In the genomic region with DNA sequence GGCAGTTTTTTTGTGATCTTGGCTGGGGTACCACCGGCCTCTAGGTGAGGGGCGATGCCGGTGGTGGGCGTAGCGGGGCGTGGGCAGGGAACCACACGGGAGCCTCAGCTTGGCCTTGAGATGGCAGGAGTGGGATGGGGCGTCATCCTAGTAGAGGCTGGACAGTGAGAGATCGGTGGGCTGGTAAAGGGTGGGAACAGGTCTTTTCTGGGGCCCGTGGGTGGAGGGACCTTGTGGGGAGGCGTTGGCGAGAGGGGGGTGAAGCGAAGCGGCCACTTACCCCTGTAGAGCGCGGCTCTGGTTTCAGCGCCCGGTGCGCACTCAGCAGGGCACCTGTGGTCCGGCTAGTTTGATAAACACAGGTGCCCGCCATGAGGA, we compare ENCODE assay signal across 9 cellular contexts. TPM values are rescaled to one million over a fixed set of nuclear protein-coding genes. Genes with fewer than 3 reads are reported as not detected.
DNase-seq lines count a peak whose midpoint lies in the region; ATAC-seq and TF ChIP-seq lines count a peak whose summit lies in the region.
"Had no signal": no experiment of that assay in that cellular context is flagged by ENCODE, and none has a peak within 500 bp of the region (broad histone marks: within the 10 kb centered on the region; RNA-seq: fewer than 3 reads in every experiment).

No MANE protein-coding gene starts in this region.

- in situ Hi-C loops in G401 (cut with HindIII; ENCODE audit: low sequenced_read_pairs) = no loop called here

- peaks cover 61% of the 10 kb centered on the region for H3K4me1 Mint-ChIP-seq in activated naive CD4-positive, alpha-beta T cell treated with anti-CD3 and anti-CD28 coated beads for 36 hours (ENCODE audit: low read depth)
- H3K4me1 Mint-ChIP-seq in activated naive CD8-positive, alpha-beta T cell treated with anti-CD3 and anti-CD28 coated beads for 36 hours = peaks cover 30% of the 10 kb centered on the region

- no peak for TF ChIP-seq POLR2A in tibial nerve (IDR thresholded peaks at IDR 0.05)

- H3K4me3 Mint-ChIP-seq in activated naive CD4-positive, alpha-beta T cell treated with anti-CD3 and anti-CD28 coated beads for 36 hours = peak overlapping the region; percentile 43
- H3K4me3 Mint-ChIP-seq in activated naive CD8-positive, alpha-beta T cell treated with anti-CD3 and anti-CD28 coated beads for 36 hours = peak overlapping the region; percentile 75

- intact Hi-C loops in activated naive CD4-positive, alpha-beta T cell treated with anti-CD3 and anti-CD28 coated beads for 36 hours (cut with micrococcal nuclease) = loop anchor here (2.0 kb wide), 1 partner anchor 68 kb away; no protein-coding TSS in a partner anchor
- intact Hi-C loops in left colon (cut with DNase I, micrococcal nuclease) = no loop called here

- H3K27ac ChIP-seq in tibial nerve = peak overlapping the region; percentile 44 to 92 (median 86)

- H3K36me3 Mint-ChIP-seq in activated naive CD4-positive, alpha-beta T cell treated with anti-CD3 and anti-CD28 coated beads for 36 hours (ENCODE audit: low read depth) = no peaks in the 10 kb centered on the region
- peaks cover 14% of the 10 kb centered on the region for H3K36me3 Mint-ChIP-seq in activated naive CD8-positive, alpha-beta T cell treated with anti-CD3 and anti-CD28 coated beads for 36 hours

- H3K27ac Mint-ChIP-seq in activated naive CD4-positive, alpha-beta T cell treated with anti-CD3 and anti-CD28 coated beads for 36 hours = no peak overlapping the region
- peak overlapping the region; percentile 4 for H3K27ac Mint-ChIP-seq in activated naive CD8-positive, alpha-beta T cell treated with anti-CD3 and anti-CD28 coated beads for 36 hours

- WGBS in tibial nerve, 2 donors = 25 to 44% methylated on average over 21 of the region's 21 CpGs

- no peak for TF ChIP-seq CTCF in tibial nerve (IDR thresholded peaks at IDR 0.05)

- H3K4me1 ChIP-seq in tibial nerve = peaks cover 0 to 86% (median 50%) of the 10 kb centered on the region in 4 donors

- no peaks in the 10 kb centered on the region for H3K9me3 Mint-ChIP-seq in activated naive CD4-positive, alpha-beta T cell treated with anti-CD3 and anti-CD28 coated beads for 36 hours
- no peaks in the 10 kb centered on the region for H3K9me3 Mint-ChIP-seq in activated naive CD8-positive, alpha-beta T cell treated with anti-CD3 and anti-CD28 coated beads for 36 hours

- peak; percentile 0 for ATAC-seq in left colon

- no peaks in the 10 kb centered on the region for H3K27me3 ChIP-seq in tibial nerve

- no peaks in the 10 kb centered on the region for H3K36me3 ChIP-seq in tibial nerve

- no peaks in the 10 kb centered on the region for H3K9me3 ChIP-seq in tibial nerve

- no peak for DNase-seq in activated naive CD4-positive, alpha-beta T cell treated with anti-CD3 and anti-CD28 coated beads for 36 hours
- no peak for DNase-seq in activated naive CD4-positive, alpha-beta T cell (lab: John Stamatoyannopoulos, UW)
- no peak for DNase-seq in activated naive CD8-positive, alpha-beta T cell treated with anti-CD3 and anti-CD28 coated beads for 36 hours
- no peak for DNase-seq in left colon
- no peak for DNase-seq in tibial nerve (ENCODE audit: low spot score in 2 of 2)
- no peak for DNase-seq in NCI-H2196 (lab: John Stamatoyannopoulos, UW; ENCODE audit: unreplicated experiment)
- no peak for DNase-seq in G401 (ENCODE audit: low spot score)
- no peak for DNase-seq in NCI-H69 (lab: John Stamatoyannopoulos, UW)
- DNase-seq: NCI-H1694 had no signal

- no peaks in the 10 kb centered on the region for H3K27me3 Mint-ChIP-seq in activated naive CD4-positive, alpha-beta T cell treated with anti-CD3 and anti-CD28 coated beads for 36 hours (ENCODE audit: low read depth)
- H3K27me3 Mint-ChIP-seq in activated naive CD8-positive, alpha-beta T cell treated with anti-CD3 and anti-CD28 coated beads for 36 hours = no peaks in the 10 kb centered on the region

- no peak for TF ChIP-seq EP300 in tibial nerve (IDR thresholded peaks at IDR 0.05)

- H3K4me3 ChIP-seq in tibial nerve = peak overlapping the region; percentile 26 to 55 (median 41)

- CTCF ChIA-PET in activated naive CD4-positive, alpha-beta T cell treated with anti-CD3 and anti-CD28 coated beads for 36 hours (lab: Charles Lee) = interaction anchor here (0.6 to 2.1 kb wide), 6 partner anchors 15 to 298 kb away, joined by 3 to 9 read pairs (median 5); partner anchors contain the start of gene BAK1

RNA-seq across cellular contexts. Expression of gene ITPR3, which starts 12.0 kb away (rescaled TPM):
- 10 to 100 TPM; 34.8 to 35.1 TPM for total RNA-seq in activated naive CD4-positive, alpha-beta T cell treated with anti-CD3 and anti-CD28 coated beads for 36 hours
- 10 to 100 TPM; 35.5 to 36.6 TPM for total RNA-seq in activated naive CD8-positive, alpha-beta T cell treated with anti-CD3 and anti-CD28 coated beads for 36 hours
- total RNA-seq in left colon (100 to 1,000 TPM; 106 to 108 TPM), tibial nerve (100 to 1,000 TPM in 2 of 4 donors, 10 to 100 TPM in 2; 76.8 to 101 (median 93.9) TPM)
- total RNA-seq in G401 (2014; rRNA removed; shearing (Covaris generic)) = 66.0 and 67.9 TPM in 2 replicates

RNA-seq across cellular contexts. Expression of gene BAK1, which starts 53.0 kb away (rescaled TPM):
- total RNA-seq in activated naive CD4-positive, alpha-beta T cell treated with anti-CD3 and anti-CD28 coated beads for 36 hours = 10 to 100 TPM; 38.3 to 41.1 TPM
- total RNA-seq in activated naive CD8-positive, alpha-beta T cell treated with anti-CD3 and anti-CD28 coated beads for 36 hours = 10 to 100 TPM; 32.0 to 34.3 TPM
- 10 to 100 TPM; 85.6 to 93.5 TPM for total RNA-seq in left colon
- 10 to 100 TPM in 2 of 4 donors, 1 to 10 TPM in 2; 7.9 to 15.3 (median 10.1) TPM for total RNA-seq in tibial nerve
- total RNA-seq in G401 (2014; rRNA removed; shearing (Covaris generic)) = 200 and 209 TPM in 2 replicates
